ENCODE assay signal across 8 cellular contexts in genomic region chr4:99563310-99564186, GRCh38. TPM values are rescaled to one million over a fixed set of nuclear protein-coding genes. Genes with fewer than 3 reads are reported as not detected.
DNase-seq lines count a peak whose midpoint lies in the region; ATAC-seq and TF ChIP-seq lines count a peak whose summit lies in the region.

TRMT10A (minus strand) TSS chr4:99564039; CDS start chr4:99559338, 4,701 bp downstream.

- peak; percentile 87 to 98 (median 94) for DNase-seq in CD8-positive, alpha-beta T cell
- DNase-seq in HS-27A (ENCODE audit: low read depth) (peak; percentile 81), NK-92 (lab: John Stamatoyannopoulos, UW; ENCODE audit: unreplicated experiment) (peak; percentile 81), lung microvascular endothelial cell (ENCODE audit: low read depth in 2 of 2) (peak; percentile 98 to 99)
- peak; percentile 91 to 95 for DNase-seq in activated CD8-positive, alpha-beta memory T cell treated with anti-CD3 and anti-CD28 coated beads for 4 hours (ENCODE audit: low read depth in 2 of 2)
- DNase-seq in effector memory CD4-positive, alpha-beta T cell, result peak; percentile 87 to 92 (median 92)
- DNase-seq in stimulated activated CD4-positive, alpha-beta T cell treated with anti-CD3 and anti-CD28 coated beads, TNF-alpha, amount 100 ng/mL, for 48 hours (ENCODE audit: low read depth in 3 of 3), result peak; percentile 88 to 94 (median 93)

- CTCF ChIA-PET in CD8-positive, alpha-beta T cell (lab: Charles Lee), result interaction anchor here (1.2 to 3.6 kb wide), 8 partner anchors 9 to 388 kb away, joined by 3 to 20 read pairs (median 6); partner anchors contain the start of genes DNAJB14 and H2AZ1

- H3K9me3 ChIP-seq in CD8-positive, alpha-beta T cell (ENCODE audit: low read length), result no peaks in the 10 kb centered on the region
- no peaks in the 10 kb centered on the region for H3K9me3 ChIP-seq in effector memory CD4-positive, alpha-beta T cell (ENCODE audit: control insufficient read depth, low read length)

- H3K4me3 ChIP-seq in CD8-positive, alpha-beta T cell (ENCODE audit: low read depth, low read length), result peak within 1 kb of the TSS; percentile 83
- H3K4me3 ChIP-seq in effector memory CD4-positive, alpha-beta T cell (ENCODE audit: insufficient read depth, low read depth, low read length, poor library complexity, severe bottlenecking), result peak within 1 kb of the TSS; percentile 74

- H3K27me3 Mint-ChIP-seq in CD8-positive, alpha-beta T cell (ENCODE audit: low read depth), result peaks cover 19% of the 10 kb centered on the region

- no peaks in the 10 kb centered on the region for H3K36me3 ChIP-seq in CD8-positive, alpha-beta T cell (ENCODE audit: insufficient read depth, low read length)
- no peaks in the 10 kb centered on the region for H3K36me3 ChIP-seq in effector memory CD4-positive, alpha-beta T cell (ENCODE audit: control insufficient read depth, insufficient read depth, low read length)

- intact Hi-C loops in CD8-positive, alpha-beta T cell (cut with DNase I, micrococcal nuclease), result loop anchor here (1.0 to 10.0 kb wide), 17 partner anchors 56 to 1784 kb away; partner anchors contain the start of genes ADH5 (in 2 of the 2), RAP1GDS1 (in 2 of the 2), STPG2 (in 2 of the 2) and H2AZ1 (in 1 of the 2)

- no peaks in the 10 kb centered on the region for H3K4me1 ChIP-seq in CD8-positive, alpha-beta T cell (ENCODE audit: insufficient read depth, low read length)
- H3K4me1 ChIP-seq in effector memory CD4-positive, alpha-beta T cell (ENCODE audit: control insufficient read depth, insufficient read depth, low read length, poor library complexity, severe bottlenecking), result peaks cover 5% of the 10 kb centered on the region

- peak; percentile 79 for ATAC-seq in CD8-positive, alpha-beta T cell
- peak; percentile 95 for ATAC-seq in GM19467 (IDR thresholded peaks at IDR 0.05; ENCODE audit: unreplicated experiment)

- TF ChIP-seq CTCF in CD8-positive, alpha-beta T cell (IDR thresholded peaks at IDR 0.05), result no peak

- H3K4me1 Mint-ChIP-seq in CD8-positive, alpha-beta T cell (ENCODE audit: low read depth), result peaks cover 19% of the 10 kb centered on the region

- peaks cover 8% of the 10 kb centered on the region for H3K36me3 Mint-ChIP-seq in CD8-positive, alpha-beta T cell

- peak within 1 kb of the TSS; percentile 99 for H3K27ac Mint-ChIP-seq in CD8-positive, alpha-beta T cell

- H3K4me3 Mint-ChIP-seq in CD8-positive, alpha-beta T cell, result peak within 1 kb of the TSS; percentile 94

- POLR2A ChIA-PET in CD8-positive, alpha-beta T cell (lab: Charles Lee), result interaction anchor here (0.8 to 2.6 kb wide), 11 partner anchors 54 to 568 kb away, joined by 3 to 19 read pairs (median 4); partner anchors contain the start of genes ADH5, DNAJB14, H2AZ1 and LAMTOR3

- H3K27me3 ChIP-seq in CD8-positive, alpha-beta T cell (ENCODE audit: insufficient read depth, low read length), result no peaks in the 10 kb centered on the region
- no peaks in the 10 kb centered on the region for H3K27me3 ChIP-seq in effector memory CD4-positive, alpha-beta T cell (replicated peaks; ENCODE audit: control insufficient read depth, insufficient read depth, low read length, poor library complexity, severe bottlenecking)

- peak within 1 kb of the TSS; percentile 92 for H3K27ac ChIP-seq in CD8-positive, alpha-beta T cell (ENCODE audit: low read depth, low read length)
- H3K27ac ChIP-seq in effector memory CD4-positive, alpha-beta T cell (ENCODE audit: insufficient read depth, low read length, poor library complexity, severe bottlenecking), result peak within 1 kb of the TSS; percentile 95

- H3K9me3 Mint-ChIP-seq in CD8-positive, alpha-beta T cell, result no peaks in the 10 kb centered on the region

RNA-seq across cellular contexts. Expression of gene TRMT10A, which starts in this region (rescaled TPM):
- total RNA-seq in CD8-positive, alpha-beta T cell, result 1 to 10 TPM in 1 of 2 experiments, under 1 TPM in 1; 0.90 to 1.5 TPM
- 4.8 and 5.0 TPM in 2 replicates for total RNA-seq in lung microvascular endothelial cell

Comparison
In these comparisons a context has a peak if more than half of its experiments do, and no peak if none do; other contexts are left out.
1. Peak in every context shown above with its lines: DNase-seq, ATAC-seq, H3K4me3 ChIP-seq and H3K27ac ChIP-seq.